Comparison of ENCODE assay signal across 8 cellular contexts in genomic region chr1:56477164-56478111, GRCh38.
DNase-seq lines count a peak whose midpoint lies in the region; ATAC-seq and FAIRE-seq lines count a peak whose summit lies in the region.

No MANE protein-coding gene starts in this region.

- no peaks in the 10 kb centered on the region for H3K9me3 ChIP-seq in right cardiac atrium (ENCODE audit: control insufficient read depth, low read length)

- DNase-seq in GM18507 (ENCODE audit: extremely low spot score, insufficient read length, low read depth) (no peak), amygdala (lab: John Stamatoyannopoulos, UW) (peak in 48 of 56 donors; percentile 10 to 75 (median 50)), right cardiac atrium (peak; percentile 79 to 91 (median 90)), posterior vena cava (ENCODE audit: low spot score) (peak; percentile 89), GOT3 (lab: John Stamatoyannopoulos, UW) (no peak), activated gamma-delta T cell treated with Interleukin-2 at 50 U/mL for 16 hours (no peak)

- peak overlapping the region; percentile 88 for H3K27ac ChIP-seq in right cardiac atrium (ENCODE audit: low read length)

- 2% methylated on average over 62 of the region's 62 CpGs for WGBS in right cardiac atrium

- H3K4me3 ChIP-seq in right cardiac atrium (ENCODE audit: low read length): peak overlapping the region; percentile 88

- intact Hi-C loops in right cardiac atrium (cut with DNase I): loop anchor here in 1 of 4 donors (10.0 kb wide), 1 partner anchor 97 kb away; the partner anchor contains the start of gene PLPP3
- intact Hi-C loops in posterior vena cava (cut with DNase I): no loop called here

- peak; percentile 69 for FAIRE-seq in GM18507 (lab: Jason Lieb, UNC)

- H3K27me3 ChIP-seq in right cardiac atrium (ENCODE audit: control insufficient read depth, insufficient read depth): no peaks in the 10 kb centered on the region

- H3K4me1 ChIP-seq in right cardiac atrium (ENCODE audit: control insufficient read depth, insufficient read depth, low read length): peaks cover 11% of the 10 kb centered on the region

- ATAC-seq in right cardiac atrium (peak; percentile 91 to 94), GM19455 (IDR thresholded peaks at IDR 0.05; ENCODE audit: unreplicated experiment) (no peak), GM18861 (IDR thresholded peaks at IDR 0.05; ENCODE audit: unreplicated experiment) (no peak)

Comparison
In these comparisons a context has a peak if more than half of its experiments do, and no peak if none do; other contexts are left out.
1. DNase-seq: peak in amygdala (48 of 56), right cardiac atrium (3 of 3) and posterior vena cava (single experiment); none in GM18507 (single experiment), GOT3 (single experiment) and activated gamma-delta T cell treated with Interleukin-2 at 50 U/mL for 16 hours (single experiment).
2. ATAC-seq: peak in right cardiac atrium (2 of 2); none in GM19455 (single experiment) and GM18861 (single experiment).